ENCODE assay signal across 8 cellular contexts in genomic region chr1:205849619-205850355, GRCh38. TPM values are rescaled to one million over a fixed set of nuclear protein-coding genes. Genes with fewer than 3 reads are reported as not detected.
DNase-seq lines count a peak whose midpoint lies in the region; ATAC-seq lines count a peak whose summit lies in the region.

TSS of gene PM20D1 (minus strand) at chr1:205850132. CDS start at chr1:205850072, 60 bp downstream.

- H3K4me1 Mint-ChIP-seq in activated CD4-positive, alpha-beta T cell treated with anti-CD3 and anti-CD28 coated beads, Interleukin-2, amount 10 ng/mL, durations not matched to agents 7 days and 5 days = peaks cover 20% of the 10 kb centered on the region

- H3K36me3 Mint-ChIP-seq in activated CD4-positive, alpha-beta T cell treated with anti-CD3 and anti-CD28 coated beads, Interleukin-2, amount 10 ng/mL, durations not matched to agents 7 days and 5 days (ENCODE audit: low read depth) = no peaks in the 10 kb centered on the region

- peaks cover 2% of the 10 kb centered on the region for H3K9me3 Mint-ChIP-seq in activated CD4-positive, alpha-beta T cell treated with anti-CD3 and anti-CD28 coated beads, Interleukin-2, amount 10 ng/mL, durations not matched to agents 7 days and 5 days

- POLR2A ChIA-PET in activated CD4-positive, alpha-beta T cell treated with anti-CD3 and anti-CD28 coated beads, Interleukin-2, amount 10 ng/mL, durations not matched to agents 7 days and 5 days (lab: Charles Lee) = no interaction called here

- H4K8ac ChIP-seq in mesenchymal stem cell (ENCODE audit: low read length) = no peak within 1 kb of the TSS

- H2BK120ac ChIP-seq in mesenchymal stem cell (ENCODE audit: low read depth, low read length) = no peak within 1 kb of the TSS

- no peaks in the 10 kb centered on the region for H3K27me3 Mint-ChIP-seq in activated CD4-positive, alpha-beta T cell treated with anti-CD3 and anti-CD28 coated beads, Interleukin-2, amount 10 ng/mL, durations not matched to agents 7 days and 5 days

- CTCF ChIA-PET in activated CD4-positive, alpha-beta T cell treated with anti-CD3 and anti-CD28 coated beads, Interleukin-2, amount 10 ng/mL, durations not matched to agents 7 days and 5 days (lab: Charles Lee) = interaction anchor here (0.6 to 1.9 kb wide), 3 partner anchors 14 to 256 kb away, joined by 3 to 4 read pairs (median 4); no protein-coding TSS in a partner anchor

- peak within 1 kb of the TSS; percentile 95 for H3K27ac Mint-ChIP-seq in activated CD4-positive, alpha-beta T cell treated with anti-CD3 and anti-CD28 coated beads, Interleukin-2, amount 10 ng/mL, durations not matched to agents 7 days and 5 days

- no peak within 1 kb of the TSS for H3K4me2 ChIP-seq in mesenchymal stem cell (ENCODE audit: low read length, poor library complexity, severe bottlenecking)

- H3K9ac ChIP-seq in mesenchymal stem cell (ENCODE audit: low read length) = peak within 1 kb of the TSS; percentile 36

- H3K14ac ChIP-seq in mesenchymal stem cell (ENCODE audit: low read length in 2 of 2) = no peak within 1 kb of the TSS

- no peaks in the 10 kb centered on the region for H3K4me1 ChIP-seq in mesenchymal stem cell (ENCODE audit: control insufficient read depth, insufficient read depth, low read depth, low read length)

- H3K23ac ChIP-seq in mesenchymal stem cell (ENCODE audit: low read length in 2 of 2) = no peak within 1 kb of the TSS

- H4K91ac ChIP-seq in mesenchymal stem cell (ENCODE audit: low read length) = no peak within 1 kb of the TSS

- peak within 1 kb of the TSS; percentile 82 for H3K4me3 Mint-ChIP-seq in activated CD4-positive, alpha-beta T cell treated with anti-CD3 and anti-CD28 coated beads, Interleukin-2, amount 10 ng/mL, durations not matched to agents 7 days and 5 days

- WGBS in mesenchymal stem cell = 92% methylated on average over 37 of the region's 39 CpGs

- peak; percentile 92 for DNase-seq in activated CD4-positive, alpha-beta T cell treated with anti-CD3 and anti-CD28 coated beads, Interleukin-2, amount 10 ng/mL, durations not matched to agents 7 days and 5 days
- DNase-seq in dermis microvascular lymphatic vessel endothelial cell (ENCODE audit: low read depth in 2 of 2) = peak; percentile 61 to 66
- DNase-seq in mesenchymal stem cell = no peak
- peak; percentile 54 to 59 for DNase-seq in stimulated activated CD8-positive, alpha-beta memory T cell treated with anti-CD3 and anti-CD28 coated beads, Interleukin-2, amount 100 ng/mL, for 1 hour (ENCODE audit: low read depth in 2 of 2)
- no peak for DNase-seq in NCI-H345 treated with DMSO at 0.1 percent for 48 hours (lab: John Stamatoyannopoulos, UW; ENCODE audit: unreplicated experiment)
- no peak for DNase-seq in NK-92 (lab: John Stamatoyannopoulos, UW; ENCODE audit: unreplicated experiment)

- no peak within 1 kb of the TSS for H2BK12ac ChIP-seq in mesenchymal stem cell (ENCODE audit: low read length in 2 of 2)

- H2BK5ac ChIP-seq in mesenchymal stem cell (ENCODE audit: low read depth, low read length, poor library complexity, severe bottlenecking) = no peak within 1 kb of the TSS

- H3K18ac ChIP-seq in mesenchymal stem cell (ENCODE audit: low read depth in 1 of 2, low read length in 2 of 2) = no peak within 1 kb of the TSS

- H2AFZ ChIP-seq in mesenchymal stem cell (ENCODE audit: low read depth, low read length) = no peak within 1 kb of the TSS

- peak within 1 kb of the TSS in 1 of 2 experiments; percentile 71 for H3K4me3 ChIP-seq in mesenchymal stem cell (ENCODE audit: insufficient read depth in 1 of 2, low read depth in 1 of 2, low read length in 2 of 2)

- ATAC-seq in GM18907 (IDR thresholded peaks at IDR 0.05; ENCODE audit: unreplicated experiment) (peak; percentile 71), HG03354 (IDR thresholded peaks at IDR 0.05; ENCODE audit: poor library complexity, severe bottlenecking, unreplicated experiment) (peak; percentile 97)

- H3K79me1 ChIP-seq in mesenchymal stem cell (replicated peaks; ENCODE audit: low read length, poor library complexity, severe bottlenecking) = no peaks in the 10 kb centered on the region

- H3K27me3 ChIP-seq in mesenchymal stem cell (ENCODE audit: control insufficient read depth in 1 of 2, insufficient read depth in 1 of 2, low read length in 2 of 2) = peaks cover 5 to 9% of the 10 kb centered on the region in 2 experiments

- H2AK5ac ChIP-seq in mesenchymal stem cell (ENCODE audit: low read length, severe bottlenecking) = no peak within 1 kb of the TSS

- H3K4ac ChIP-seq in mesenchymal stem cell (ENCODE audit: low read depth in 1 of 2, low read length in 2 of 2) = no peak within 1 kb of the TSS

- no peaks in the 10 kb centered on the region for H3K36me3 ChIP-seq in mesenchymal stem cell (ENCODE audit: control insufficient read depth in 1 of 2, insufficient read depth in 2 of 2, low read depth in 1 of 2, low read length in 2 of 2)

- no peak within 1 kb of the TSS for H3K27ac ChIP-seq in mesenchymal stem cell (ENCODE audit: low read length, poor library complexity, severe bottlenecking)

- H3K9me3 ChIP-seq in mesenchymal stem cell (ENCODE audit: control insufficient read depth, low read length) = peaks cover 6% of the 10 kb centered on the region

- no peak within 1 kb of the TSS for H2BK15ac ChIP-seq in mesenchymal stem cell (ENCODE audit: low read depth, poor library complexity, severe bottlenecking)

RNA-seq across cellular contexts. Expression of gene PM20D1, which starts in this region (rescaled TPM):
- 1 to 10 TPM in 1 of 2 experiments, under 1 TPM in 1; 0.94 to 1.0 TPM for total RNA-seq in activated CD4-positive, alpha-beta T cell treated with anti-CD3 and anti-CD28 coated beads, Interleukin-2, amount 10 ng/mL, durations not matched to agents 7 days and 5 days
- under 0.01 and 0.25 TPM in 2 replicates for total RNA-seq in dermis microvascular lymphatic vessel endothelial cell
- polyA plus RNA-seq in mesenchymal stem cell (2013, experiment 1 of 2) = not detected
- polyA plus RNA-seq in mesenchymal stem cell (2013, experiment 2 of 2) = not detected

Comparison
In these comparisons a context has a peak if more than half of its experiments do, and no peak if none do; other contexts are left out.
1. Peak in DNase-seq in dermis microvascular lymphatic vessel endothelial cell; RNA of the gene not detected or under 1 TPM.
2. DNase-seq: peak in activated CD4-positive, alpha-beta T cell treated with anti-CD3 and anti-CD28 coated beads, Interleukin-2, amount 10 ng/mL, durations not matched to agents 7 days and 5 days (single experiment) and stimulated activated CD8-positive, alpha-beta memory T cell treated with anti-CD3 and anti-CD28 coated beads, Interleukin-2, amount 100 ng/mL, for 1 hour (2 of 2); none in mesenchymal stem cell (single experiment), NCI-H345 treated with DMSO at 0.1 percent for 48 hours (single experiment) and NK-92 (single experiment).